In the genomic region with DNA sequence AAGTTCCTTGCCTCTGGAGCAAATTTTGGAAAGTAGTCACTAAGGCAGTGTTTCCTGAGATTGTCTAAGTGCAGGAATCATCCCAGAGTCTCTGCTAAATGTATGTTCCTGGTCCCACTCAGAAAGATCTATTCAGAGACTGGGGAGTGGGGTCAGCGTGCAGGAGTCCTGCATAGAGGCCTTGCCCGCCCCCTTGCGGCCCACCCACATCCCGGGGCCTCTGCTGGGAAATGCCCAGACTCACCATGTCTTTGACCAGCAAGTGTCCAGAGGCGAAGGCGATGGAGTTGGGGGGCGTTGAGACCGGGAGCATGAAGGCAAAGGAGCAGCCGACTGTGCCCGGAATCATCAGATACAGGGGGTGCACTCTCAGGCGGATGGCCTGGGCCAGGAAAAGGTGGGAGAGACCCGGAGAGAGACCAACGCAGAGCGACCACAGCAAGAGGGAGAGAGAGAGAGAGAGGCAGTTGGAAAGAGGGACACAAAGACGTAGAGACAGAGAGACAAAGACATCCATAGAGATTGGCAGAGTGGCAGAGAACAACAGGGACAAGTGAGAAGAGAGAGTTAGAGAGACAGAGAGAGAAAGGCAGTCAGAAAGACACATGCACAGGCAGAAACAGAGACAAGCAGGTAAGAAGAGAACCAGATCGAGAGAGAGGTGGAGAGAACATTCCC, we compare ENCODE assay signal across 14 cellular contexts. TPM values are rescaled to one million over a fixed set of nuclear protein-coding genes. Genes with fewer than 3 reads are reported as not detected.
DNase-seq lines count a peak whose midpoint lies in the region; ATAC-seq and TF ChIP-seq lines count a peak whose summit lies in the region.
"Had no signal": no experiment of that assay in that cellular context is flagged by ENCODE, and none has a peak within 500 bp of the region (broad histone marks: within the 10 kb centered on the region; RNA-seq: fewer than 3 reads in every experiment).

No MANE protein-coding gene starts in this region.

- ATAC-seq in heart left ventricle, result peak in 1 of 4 donors; percentile 10
- no peak for ATAC-seq in left lobe of liver

- H3K4me1 ChIP-seq in heart left ventricle, result peaks cover 0 to 20% (median 9%) of the 10 kb centered on the region in 12 donors
- peaks cover 7% of the 10 kb centered on the region for H3K4me1 ChIP-seq in mesenchymal stem cell (ENCODE audit: control insufficient read depth, insufficient read depth, low read depth, low read length)
- peaks cover 0 to 15% (median 5%) of the 10 kb centered on the region in 4 donors for H3K4me1 ChIP-seq in tibial artery

- no peaks in the 10 kb centered on the region for H3K79me1 ChIP-seq in mesenchymal stem cell (replicated peaks; ENCODE audit: low read length, poor library complexity, severe bottlenecking)

- H2BK15ac ChIP-seq in mesenchymal stem cell (ENCODE audit: low read depth, poor library complexity, severe bottlenecking), result peak overlapping the region; percentile 78

- no peak overlapping the region for H2AFZ ChIP-seq in mesenchymal stem cell (ENCODE audit: low read depth, low read length)

- no peak for TF ChIP-seq POLR2A in heart left ventricle (IDR thresholded peaks at IDR 0.05)

- no peak overlapping the region for H4K8ac ChIP-seq in mesenchymal stem cell (ENCODE audit: low read length)

- no peak overlapping the region for H2BK120ac ChIP-seq in mesenchymal stem cell (ENCODE audit: low read depth, low read length)

- no peak overlapping the region for H4K91ac ChIP-seq in mesenchymal stem cell (ENCODE audit: low read length)

- TF ChIP-seq CTCF in heart left ventricle (IDR thresholded peaks at IDR 0.05), result no peak
- no peak for TF ChIP-seq CTCF in choroid plexus epithelial cell (conservative IDR thresholded peaks at IDR 0.05; ENCODE audit: low read depth, low read length)
- TF ChIP-seq CTCF in tibial artery (IDR thresholded peaks at IDR 0.05), result no peak

- H2BK5ac ChIP-seq in mesenchymal stem cell (ENCODE audit: low read depth, low read length, poor library complexity, severe bottlenecking), result no peak overlapping the region

- no peak overlapping the region for H2BK12ac ChIP-seq in mesenchymal stem cell (ENCODE audit: low read length in 2 of 2)

- no peak overlapping the region for H2AK5ac ChIP-seq in mesenchymal stem cell (ENCODE audit: low read length, severe bottlenecking)

- 86 to 90% (median 87%) methylated on average over 16 of the region's 16 CpGs for WGBS in heart left ventricle, 4 donors
- WGBS in mesenchymal stem cell, result 88% methylated on average over 16 of the region's 16 CpGs

- DNase-seq in heart left ventricle (no peak), cardiac septum (ENCODE audit: low spot score) (no peak), choroid plexus epithelial cell (ENCODE audit: low read depth) (no peak), mesenchymal stem cell (no peak), tibial artery (no peak), left lobe of liver (ENCODE audit: low spot score) (no peak)
- DNase-seq in stimulated activated CD4-positive, alpha-beta T cell treated with anti-CD3 and anti-CD28 coated beads, Interleukin-1b, Interleukin-23, amount 100 ng/mL, for 48 hours, result no peak
- no peak for DNase-seq in activated naive CD4-positive, alpha-beta T cell treated with anti-CD3 and anti-CD28 coated beads, Interleukin-2, amount 50 U/mL, for 16 hours
- DNase-seq: NCI-H446 treated with DMSO at 0.1 percent for 48 hours had no signal

- H3K23ac ChIP-seq in mesenchymal stem cell (ENCODE audit: low read length in 2 of 2), result no peak overlapping the region

- no peak overlapping the region for H3K4ac ChIP-seq in mesenchymal stem cell (ENCODE audit: low read depth in 1 of 2, low read length in 2 of 2)

- H3K27me3 ChIP-seq in heart left ventricle (no peaks in the 10 kb centered on the region), mesenchymal stem cell (ENCODE audit: control insufficient read depth in 1 of 2, insufficient read depth in 1 of 2, low read length in 2 of 2) (no peaks in the 10 kb centered on the region), tibial artery (no peaks in the 10 kb centered on the region)
- H3K27me3 ChIP-seq: MG63 had no signal

- peak overlapping the region; percentile 66 for H3K9ac ChIP-seq in mesenchymal stem cell (ENCODE audit: low read length)

- H3K4me3 ChIP-seq in heart left ventricle, result peak overlapping the region in 8 of 12 donors; percentile 35 to 55 (median 46)
- H3K4me3 ChIP-seq in choroid plexus epithelial cell (ENCODE audit: low read depth, low read length), result peak overlapping the region; percentile 55
- H3K4me3 ChIP-seq in mesenchymal stem cell (ENCODE audit: insufficient read depth in 1 of 2, low read depth in 1 of 2, low read length in 2 of 2), result peak overlapping the region in 1 of 2 experiments; percentile 52
- peak overlapping the region; percentile 38 to 47 for H3K4me3 ChIP-seq in tibial artery

- no peak overlapping the region for H3K4me2 ChIP-seq in mesenchymal stem cell (ENCODE audit: low read length, poor library complexity, severe bottlenecking)

- H3K18ac ChIP-seq in mesenchymal stem cell (ENCODE audit: low read depth in 1 of 2, low read length in 2 of 2), result no peak overlapping the region

- H3K9me3 ChIP-seq in heart left ventricle (no peaks in the 10 kb centered on the region), mesenchymal stem cell (ENCODE audit: control insufficient read depth, low read length) (no peaks in the 10 kb centered on the region), tibial artery (no peaks in the 10 kb centered on the region)
- H3K9me3 ChIP-seq: MG63 had no signal

- intact Hi-C loops in heart left ventricle (cut with DNase I), result loop anchor here in 8 of 10 donors (2.0 to 5.0 kb wide), 3 partner anchors 117 to 125 kb away; partner anchors contain the start of gene TP53RK (in 1 of the 8)
- intact Hi-C loops in cardiac septum (cut with DNase I), result loop anchor here (5.0 kb wide), 1 partner anchor 124 kb away; the partner anchor contains the start of gene TP53RK
- intact Hi-C loops in tibial artery (cut with DNase I; ENCODE audit: low total_unique reads), result no loop called here

- no peak overlapping the region for H3K14ac ChIP-seq in mesenchymal stem cell (ENCODE audit: low read length in 2 of 2)

- H3K27ac ChIP-seq in heart left ventricle (peak overlapping the region in 8 of 12 donors; percentile 4 to 70 (median 50)), mesenchymal stem cell (ENCODE audit: low read length, poor library complexity, severe bottlenecking) (no peak overlapping the region), tibial artery (peak overlapping the region; percentile 58 to 74)
- H3K27ac ChIP-seq: SK-N-MC had no signal

- no peaks in the 10 kb centered on the region for H3K36me3 ChIP-seq in heart left ventricle
- no peaks in the 10 kb centered on the region for H3K36me3 ChIP-seq in mesenchymal stem cell (ENCODE audit: control insufficient read depth in 1 of 2, insufficient read depth in 2 of 2, low read depth in 1 of 2, low read length in 2 of 2)
- H3K36me3 ChIP-seq in tibial artery, result no peaks in the 10 kb centered on the region
- H3K36me3 ChIP-seq: MG63 had no signal

RNA-seq across cellular contexts. Expression of gene OCSTAMP, which starts 12.9 kb away (rescaled TPM):
- total RNA-seq in heart left ventricle (not detected), cardiac septum (not detected), left lobe of liver (not detected)
- polyA plus RNA-seq in heart left ventricle, result not detected
- polyA plus RNA-seq in mesenchymal stem cell (2013, experiment 1 of 2), result not detected
- not detected for polyA plus RNA-seq in mesenchymal stem cell (2013, experiment 2 of 2)
- total RNA-seq: activated naive CD8-positive, alpha-beta T cell treated with anti-CD3 and anti-CD28 coated beads, Interleukin-2, amount 10 ng/mL, durations not matched to agents 7 days and 5 days; left colon; osteocyte had no signal

RNA-seq across cellular contexts. Expression of gene ZNF334, which starts 50.0 kb away (rescaled TPM):
- total RNA-seq in heart left ventricle (1 to 10 TPM in 6 of 9 donors, under 1 TPM in 3; 0.31 to 2.5 (median 1.3) TPM), cardiac septum (1.2 TPM), left lobe of liver (1.9 TPM)
- polyA plus RNA-seq in heart left ventricle, result under 1 TPM; 0.78 to 0.95 TPM
- 2.8 TPM for polyA plus RNA-seq in mesenchymal stem cell (2013, experiment 1 of 2)
- polyA plus RNA-seq in mesenchymal stem cell (2013, experiment 2 of 2), result 2.6 TPM
